In the genomic region with DNA sequence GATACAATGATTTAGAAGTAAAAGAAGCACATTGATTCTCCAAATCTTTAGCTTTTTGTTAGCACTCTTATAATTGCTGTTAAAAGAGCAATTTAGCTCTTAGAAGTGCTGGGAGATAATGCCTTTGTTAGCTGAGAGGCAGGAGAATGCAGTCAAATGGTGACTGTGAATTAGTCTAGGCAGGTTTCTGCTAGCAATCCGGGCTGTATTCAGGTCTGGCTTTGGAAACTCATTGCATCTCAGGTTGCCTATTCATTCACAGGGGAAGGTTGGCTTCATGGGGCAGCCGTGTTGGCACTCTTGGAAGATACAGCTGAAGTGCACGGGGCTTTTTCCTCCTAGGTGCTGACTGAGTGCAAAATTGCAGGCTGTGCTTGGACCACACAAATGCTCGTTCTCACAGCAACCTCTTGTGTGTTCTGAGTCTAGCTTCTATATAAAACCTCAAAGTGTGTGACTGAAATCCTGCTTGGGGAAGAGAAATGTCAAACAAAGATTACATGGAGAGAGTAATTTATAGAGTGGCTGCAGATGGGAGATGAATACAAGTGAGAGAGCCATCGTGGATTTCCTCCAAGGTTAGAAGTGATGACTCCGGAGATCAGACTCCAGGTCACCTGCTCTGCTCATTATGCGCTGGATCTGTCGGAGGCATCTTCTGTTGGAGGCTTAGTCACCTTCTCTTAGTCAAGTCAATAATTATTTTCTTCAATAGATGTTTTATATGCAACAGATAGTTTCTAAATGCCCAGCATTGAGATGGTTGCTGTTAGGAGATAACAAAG, we compare ENCODE assay signal across 20 cellular contexts.
A peak's percentile ranks its signal among the peaks of the same experiment; 100 is the strongest.
DNase-seq lines count a peak whose midpoint lies in the region; ATAC-seq and TF ChIP-seq lines count a peak whose summit lies in the region.
"Had no signal": no experiment of that assay in that cellular context is flagged by ENCODE, and none has a peak within 500 bp of the region (broad histone marks: within the 10 kb centered on the region; RNA-seq: fewer than 3 reads in every experiment).

No MANE protein-coding gene starts in this region.

- CTCF ChIA-PET in WTC11 (lab: Charles Lee): interaction anchor here (0.9 to 1.4 kb wide), 3 partner anchors 71 to 370 kb away, joined by 3 read pairs; a partner anchor contains a TSS

- peak overlapping the region; percentile 6 for H3K9ac ChIP-seq in neural cell (ENCODE audit: low read length)

- H3K4me1 Mint-ChIP-seq in HFFc6 (ENCODE audit: low read depth) (peaks cover 61% of the 10 kb centered on the region), WTC11 (peaks cover 53% of the 10 kb centered on the region)
- H3K4me1 Mint-ChIP-seq: B cell, naive B cell had no signal

- H3K36me3 ChIP-seq in neural cell (ENCODE audit: insufficient read depth, low read length): no peaks in the 10 kb centered on the region
- H3K36me3 ChIP-seq: adrenal gland, lower lobe of right lung had no signal

- TF ChIP-seq EP300 in neural cell (conservative IDR thresholded peaks at IDR 0.05; ENCODE audit: poor library complexity, severe bottlenecking): no peak

- peak overlapping the region; percentile 35; the same call in 1 of the 2 replicates for H3K4me3 Mint-ChIP-seq in HFFc6
- peak overlapping the region; percentile 53 for H3K4me3 Mint-ChIP-seq in WTC11
- H3K4me3 Mint-ChIP-seq: B cell, naive B cell had no signal

- no peaks in the 10 kb centered on the region for H3K9me3 ChIP-seq in neural cell (ENCODE audit: low read length)
- H3K9me3 ChIP-seq: adrenal gland, lower lobe of right lung had no signal

- POLR2A ChIA-PET in WTC11 (lab: Charles Lee): no interaction called here

- H3K27me3 Mint-ChIP-seq in HFFc6 (ENCODE audit: insufficient read depth) (no peaks in the 10 kb centered on the region), WTC11 (ENCODE audit: low read depth) (no peaks in the 10 kb centered on the region; the same call in 1 of the 2 replicates)

- H3K27ac ChIP-seq in neural cell (ENCODE audit: low read length): no peak overlapping the region
- H3K27ac ChIP-seq: adrenal gland, lower lobe of right lung, skin epidermis had no signal

- H3K27me3 ChIP-seq in neural cell (ENCODE audit: insufficient read depth, low read depth, low read length): no peaks in the 10 kb centered on the region
- H3K27me3 ChIP-seq: adrenal gland had no signal

- TF ChIP-seq CTCF in HFFc6 (IDR thresholded peaks at IDR 0.05) (no peak), WTC11 (IDR thresholded peaks at IDR 0.05) (no peak), neural cell (IDR thresholded peaks at IDR 0.05; ENCODE audit: poor library complexity, severe bottlenecking) (no peak)

- no peak overlapping the region for H3K4me3 ChIP-seq in neural cell (ENCODE audit: low read length)
- H3K4me3 ChIP-seq: adrenal gland, GM12878, lower lobe of right lung, skin epidermis had no signal

- no peaks in the 10 kb centered on the region for H3K79me2 ChIP-seq in neural cell (replicated peaks; ENCODE audit: insufficient read depth, low read length)

- no peak overlapping the region for H3K4me2 ChIP-seq in neural cell (ENCODE audit: low read length)

- H3K36me3 Mint-ChIP-seq in HFFc6 (ENCODE audit: low read depth) (no peaks in the 10 kb centered on the region), WTC11 (peaks cover 28% of the 10 kb centered on the region)
- H3K36me3 Mint-ChIP-seq: naive B cell had no signal

- no peaks in the 10 kb centered on the region for H3F3A ChIP-seq in neural cell (ENCODE audit: insufficient read depth, low read length, poor library complexity, severe bottlenecking)

- no peak overlapping the region; the same call in 1 of the 2 replicates for H3K27ac Mint-ChIP-seq in HFFc6
- H3K27ac Mint-ChIP-seq in WTC11: peak overlapping the region; percentile 95
- H3K27ac Mint-ChIP-seq: B cell, naive B cell had no signal

- peak overlapping the region; percentile 5 for H2AFZ ChIP-seq in neural cell (ENCODE audit: low read depth, low read length)

- ATAC-seq in WTC11 (peak; percentile 71), GM21529 (IDR thresholded peaks at IDR 0.05; ENCODE audit: unreplicated experiment) (no peak)
- ATAC-seq: GM12878, lower lobe of right lung, SK-N-SH treated with all-trans-retinoic acid at 6 μM for 48 hours had no signal

- no peak for TF ChIP-seq RAD21 in neural cell (conservative IDR thresholded peaks at IDR 0.05)

- H3K9me3 Mint-ChIP-seq in HFFc6: no peaks in the 10 kb centered on the region
- peaks cover 39% of the 10 kb centered on the region for H3K9me3 Mint-ChIP-seq in WTC11

- no peaks in the 10 kb centered on the region for H3K9me2 ChIP-seq in neural cell (ENCODE audit: insufficient read depth, low read length)

- DNase-seq in HFFc6 (peak; percentile 34), NCI-H1436 treated with DMSO at 0.1 percent for 48 hours (lab: John Stamatoyannopoulos, UW) (peak; percentile 65), WTC11 (ENCODE audit: low spot score) (no peak), 8988T (no peak), G401 (ENCODE audit: low spot score) (no peak)
- DNase-seq: activated CD4-positive, alpha-beta T cell treated with anti-CD3 and anti-CD28 coated beads for 1 hour; adrenal gland; dermis blood vessel endothelial cell; lower lobe of right lung; naive B cell; NCI-H2081; NK-92 treated with Interleukin-12 subunit alpha and Interleukin-12 subunit beta, amount 100 ng/mL, for 24 hours; stimulated activated CD4-positive, alpha-beta T cell treated with anti-CD3 and anti-CD28 coated beads, Interleukin-4, amount 100 ng/mL, for 24 hours; T1000 had no signal

- in situ Hi-C loops in G401 (cut with HindIII; ENCODE audit: low sequenced_read_pairs): no loop called here

- H4K20me1 ChIP-seq in neural cell (ENCODE audit: insufficient read depth): no peaks in the 10 kb centered on the region

TF ChIP-seq in WTC11, 78 proteins besides CTCF, POLR2A, EP300 and RAD21 (continues in another document):
- TF ChIP-seq TEAD4 (CRISPR knock-in tag; IDR thresholded peaks at IDR 0.05) (no peak), CREB1 (CRISPR knock-in tag; IDR thresholded peaks at IDR 0.05) (no peak), TP53 (CRISPR knock-in tag; IDR thresholded peaks at IDR 0.05) (no peak), ESRRA (CRISPR knock-in tag; IDR thresholded peaks at IDR 0.05; ENCODE audit: borderline replicate concordance) (no peak)
- TF ChIP-seq, protein P1, sequence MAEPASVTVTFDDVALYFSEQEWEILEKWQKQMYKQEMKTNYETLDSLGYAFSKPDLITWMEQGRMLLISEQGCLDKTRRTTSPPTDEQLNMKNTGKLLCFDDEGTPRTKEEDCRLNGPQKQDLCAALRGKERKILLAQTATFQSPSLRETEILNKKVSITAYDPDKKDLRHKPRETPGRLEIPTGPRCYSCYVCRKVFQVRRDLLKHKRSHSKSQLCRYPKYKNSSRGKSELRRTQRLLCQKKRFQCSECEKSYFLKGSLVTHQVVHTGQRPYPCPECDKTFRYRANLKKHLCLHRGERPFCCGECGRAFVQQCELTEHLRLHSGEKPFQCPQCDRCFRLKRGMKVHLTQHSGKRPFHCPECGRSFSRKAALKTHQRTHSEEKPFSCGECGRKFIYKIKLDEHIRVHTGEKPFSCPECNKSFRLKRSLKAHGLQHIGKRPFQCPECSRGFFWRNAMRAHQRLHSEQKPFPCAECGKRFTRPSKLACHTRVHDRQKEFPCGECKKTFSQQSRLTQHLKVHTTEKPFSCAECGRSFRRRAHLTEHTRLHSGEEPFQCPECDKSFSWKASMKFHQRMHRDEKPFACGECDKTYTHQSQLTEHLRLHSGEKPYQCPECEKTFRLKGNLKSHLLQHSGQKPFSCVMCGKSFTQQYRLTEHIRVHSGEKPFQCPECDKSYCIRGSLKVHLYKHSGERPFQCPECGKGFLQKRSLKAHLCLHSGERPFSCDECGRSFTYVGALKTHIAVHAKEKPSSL (CRISPR knock-in tag; conservative IDR thresholded peaks at IDR 0.05): no peak
- TF ChIP-seq, protein P2, sequence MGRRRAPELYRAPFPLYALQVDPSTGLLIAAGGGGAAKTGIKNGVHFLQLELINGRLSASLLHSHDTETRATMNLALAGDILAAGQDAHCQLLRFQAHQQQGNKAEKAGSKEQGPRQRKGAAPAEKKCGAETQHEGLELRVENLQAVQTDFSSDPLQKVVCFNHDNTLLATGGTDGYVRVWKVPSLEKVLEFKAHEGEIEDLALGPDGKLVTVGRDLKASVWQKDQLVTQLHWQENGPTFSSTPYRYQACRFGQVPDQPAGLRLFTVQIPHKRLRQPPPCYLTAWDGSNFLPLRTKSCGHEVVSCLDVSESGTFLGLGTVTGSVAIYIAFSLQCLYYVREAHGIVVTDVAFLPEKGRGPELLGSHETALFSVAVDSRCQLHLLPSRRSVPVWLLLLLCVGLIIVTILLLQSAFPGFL (CRISPR knock-in tag; IDR thresholded peaks at IDR 0.05; ENCODE audit: borderline replicate concordance): no peak

TF ChIP-seq in neural cell, 6 proteins besides CTCF, POLR2A, EP300 and RAD21:
- TF ChIP-seq MXI1 (conservative IDR thresholded peaks at IDR 0.05; ENCODE audit: poor library complexity, severe bottlenecking) (no peak), SMC3 (conservative IDR thresholded peaks at IDR 0.05; ENCODE audit: poor library complexity) (no peak), EZH2 (IDR thresholded peaks at IDR 0.05; ENCODE audit: borderline replicate concordance, insufficient read depth, low read length, poor library complexity, severe bottlenecking) (no peak), POLR2AphosphoS5 (IDR thresholded peaks at IDR 0.05) (no peak), TAF1 (IDR thresholded peaks at IDR 0.05; ENCODE audit: low read depth) (no peak)
- TF ChIP-seq, protein P3, sequence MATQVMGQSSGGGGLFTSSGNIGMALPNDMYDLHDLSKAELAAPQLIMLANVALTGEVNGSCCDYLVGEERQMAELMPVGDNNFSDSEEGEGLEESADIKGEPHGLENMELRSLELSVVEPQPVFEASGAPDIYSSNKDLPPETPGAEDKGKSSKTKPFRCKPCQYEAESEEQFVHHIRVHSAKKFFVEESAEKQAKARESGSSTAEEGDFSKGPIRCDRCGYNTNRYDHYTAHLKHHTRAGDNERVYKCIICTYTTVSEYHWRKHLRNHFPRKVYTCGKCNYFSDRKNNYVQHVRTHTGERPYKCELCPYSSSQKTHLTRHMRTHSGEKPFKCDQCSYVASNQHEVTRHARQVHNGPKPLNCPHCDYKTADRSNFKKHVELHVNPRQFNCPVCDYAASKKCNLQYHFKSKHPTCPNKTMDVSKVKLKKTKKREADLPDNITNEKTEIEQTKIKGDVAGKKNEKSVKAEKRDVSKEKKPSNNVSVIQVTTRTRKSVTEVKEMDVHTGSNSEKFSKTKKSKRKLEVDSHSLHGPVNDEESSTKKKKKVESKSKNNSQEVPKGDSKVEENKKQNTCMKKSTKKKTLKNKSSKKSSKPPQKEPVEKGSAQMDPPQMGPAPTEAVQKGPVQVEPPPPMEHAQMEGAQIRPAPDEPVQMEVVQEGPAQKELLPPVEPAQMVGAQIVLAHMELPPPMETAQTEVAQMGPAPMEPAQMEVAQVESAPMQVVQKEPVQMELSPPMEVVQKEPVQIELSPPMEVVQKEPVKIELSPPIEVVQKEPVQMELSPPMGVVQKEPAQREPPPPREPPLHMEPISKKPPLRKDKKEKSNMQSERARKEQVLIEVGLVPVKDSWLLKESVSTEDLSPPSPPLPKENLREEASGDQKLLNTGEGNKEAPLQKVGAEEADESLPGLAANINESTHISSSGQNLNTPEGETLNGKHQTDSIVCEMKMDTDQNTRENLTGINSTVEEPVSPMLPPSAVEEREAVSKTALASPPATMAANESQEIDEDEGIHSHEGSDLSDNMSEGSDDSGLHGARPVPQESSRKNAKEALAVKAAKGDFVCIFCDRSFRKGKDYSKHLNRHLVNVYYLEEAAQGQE (IDR thresholded peaks at IDR 0.05; ENCODE audit: borderline replicate concordance): no peak

Comparison
In these comparisons a context has a peak if more than half of its experiments do, and no peak if none do; other contexts are left out.
1. DNase-seq: peak in HFFc6 (single experiment) and NCI-H1436 treated with DMSO at 0.1 percent for 48 hours (single experiment); none in WTC11 (single experiment), 8988T (single experiment) and G401 (single experiment).